Comparison of ENCODE assay signal across 1 cellular context in the genomic region with DNA sequence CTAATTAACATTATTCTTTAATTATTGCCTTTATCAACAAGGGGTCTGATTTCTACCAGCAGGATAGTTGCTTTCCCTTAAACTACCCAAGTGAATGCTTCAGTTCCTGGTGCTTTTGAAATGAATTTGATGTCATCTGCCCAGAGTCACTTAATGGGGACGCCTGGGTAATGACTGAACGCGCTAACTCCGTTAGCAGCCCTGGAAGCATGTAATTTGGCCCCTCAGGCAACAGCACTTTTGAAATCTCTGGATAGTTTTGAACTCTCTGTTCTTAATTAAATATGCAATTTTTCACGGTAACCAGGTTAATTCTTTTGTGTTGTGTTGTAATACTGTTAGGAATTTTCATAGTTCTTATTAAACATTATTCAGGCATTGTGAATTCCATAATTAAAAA.
TF ChIP-seq lines count a peak whose summit lies in the region.

No MANE protein-coding gene starts in this region.

TF ChIP-seq in GM12878, 131 proteins besides CTCF, POLR2A, EP300 and RAD21 (continued from another document):
- TF ChIP-seq POU2F2 (IDR thresholded peaks at IDR 0.05; ENCODE audit: borderline replicate concordance, low read depth, low read length) (no peak), USF1 (IDR thresholded peaks at IDR 0.05; ENCODE audit: borderline replicate concordance, extremely low read length, insufficient read depth, low read depth, low read length) (no peak), BACH1 (IDR thresholded peaks at IDR 0.05; ENCODE audit: borderline replicate concordance) (no peak), CEBPB (IDR thresholded peaks at IDR 0.05; ENCODE audit: borderline replicate concordance in 1 of 2, low read depth in 2 of 2, low read length in 2 of 2) (no peak), SPI1 (IDR thresholded peaks at IDR 0.05; ENCODE audit: borderline replicate concordance, insufficient read depth, low read depth, low read length) (no peak), KDM1A (IDR thresholded peaks at IDR 0.05; ENCODE audit: borderline replicate concordance) (no peak), SREBF1 (IDR thresholded peaks at IDR 0.05; ENCODE audit: low read length) (no peak), RB1 (IDR thresholded peaks at IDR 0.05; ENCODE audit: borderline replicate concordance) (no peak), ZNF384 (IDR thresholded peaks at IDR 0.05; ENCODE audit: borderline replicate concordance, low read depth, low read length) (no peak)
- TF ChIP-seq, protein P1, sequence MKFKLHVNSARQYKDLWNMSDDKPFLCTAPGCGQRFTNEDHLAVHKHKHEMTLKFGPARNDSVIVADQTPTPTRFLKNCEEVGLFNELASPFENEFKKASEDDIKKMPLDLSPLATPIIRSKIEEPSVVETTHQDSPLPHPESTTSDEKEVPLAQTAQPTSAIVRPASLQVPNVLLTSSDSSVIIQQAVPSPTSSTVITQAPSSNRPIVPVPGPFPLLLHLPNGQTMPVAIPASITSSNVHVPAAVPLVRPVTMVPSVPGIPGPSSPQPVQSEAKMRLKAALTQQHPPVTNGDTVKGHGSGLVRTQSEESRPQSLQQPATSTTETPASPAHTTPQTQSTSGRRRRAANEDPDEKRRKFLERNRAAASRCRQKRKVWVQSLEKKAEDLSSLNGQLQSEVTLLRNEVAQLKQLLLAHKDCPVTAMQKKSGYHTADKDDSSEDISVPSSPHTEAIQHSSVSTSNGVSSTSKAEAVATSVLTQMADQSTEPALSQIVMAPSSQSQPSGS (IDR thresholded peaks at IDR 0.05; ENCODE audit: low read length): no peak
